In the genomic region with DNA sequence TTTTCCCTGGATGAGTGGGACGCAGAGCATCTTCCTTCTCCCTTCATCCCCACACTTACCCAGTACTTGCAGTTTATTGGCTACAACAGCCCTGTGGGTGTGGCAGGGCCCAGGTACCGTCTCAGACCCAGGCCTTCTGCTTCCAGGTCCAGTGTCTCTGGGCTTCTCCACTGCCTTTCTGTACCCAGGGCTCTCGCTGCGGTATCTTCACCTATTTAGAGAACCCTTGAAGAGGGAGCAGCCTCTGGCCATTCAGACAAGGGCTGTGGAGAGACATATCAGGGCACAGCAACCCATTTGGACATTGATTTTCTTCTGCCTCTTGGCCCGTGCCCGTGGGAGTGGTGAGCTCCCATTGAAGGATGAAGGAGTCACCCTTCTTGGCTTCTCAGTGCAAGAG, we compare ENCODE assay signal across 16 cellular contexts. TPM values are rescaled to one million over a fixed set of nuclear protein-coding genes. Genes with fewer than 3 reads are reported as not detected.
A peak's percentile ranks its signal among the peaks of the same experiment; 100 is the strongest.
DNase-seq lines count a peak whose midpoint lies in the region; FAIRE-seq and TF ChIP-seq lines count a peak whose summit lies in the region.
"Had no signal": no experiment of that assay in that cellular context is flagged by ENCODE, and none has a peak within 500 bp of the region (broad histone marks: within the 10 kb centered on the region; RNA-seq: fewer than 3 reads in every experiment).

No MANE protein-coding gene starts in this region.

- FAIRE-seq in HTR-8/SVneo (lab: Jason Lieb, UNC): peak; percentile 51
- FAIRE-seq: A204.1, D721Med, G401.6, GM12891, GM19239 had no signal

- H3K27me3 Mint-ChIP-seq in chondrocyte (ENCODE audit: low read depth): peaks cover 12% of the 10 kb centered on the region

- H3K4me1 Mint-ChIP-seq in chondrocyte (ENCODE audit: low read depth): peaks cover 4% of the 10 kb centered on the region

- H3K9me3 Mint-ChIP-seq in chondrocyte (ENCODE audit: low read depth): no peaks in the 10 kb centered on the region
- H3K9me3 Mint-ChIP-seq: CD4-positive, alpha-beta T cell had no signal

- DNase-seq in HTR-8/SVneo (ENCODE audit: insufficient read length, low spot score) (no peak), chondrocyte (ENCODE audit: low spot score) (peak; percentile 56), posterior vena cava (ENCODE audit: low spot score) (peak; percentile 67), T1000 (lab: John Stamatoyannopoulos, UW) (no peak), 8988T (no peak)
- DNase-seq in activated CD4-positive, CD25-positive, alpha-beta regulatory T cell treated with anti-CD3 and anti-CD28 coated beads, Interleukin-2, amount 50 U/mL, for 72 hours: no peak
- DNase-seq: ACHN; BE2C; C1 segment of cervical spinal cord; CD4-positive, alpha-beta T cell had no signal

- TF ChIP-seq CTCF in chondrocyte (IDR thresholded peaks at IDR 0.05): no peak

- H3K4me3 Mint-ChIP-seq in chondrocyte (ENCODE audit: unreplicated experiment): no peak overlapping the region
- H3K4me3 Mint-ChIP-seq: CD4-positive, alpha-beta T cell had no signal

- intact Hi-C loops in posterior vena cava (cut with DNase I): no loop called here

- H3K27ac Mint-ChIP-seq in chondrocyte (ENCODE audit: unreplicated experiment): no peak overlapping the region
- H3K27ac Mint-ChIP-seq: CD4-positive, alpha-beta T cell had no signal

- no peaks in the 10 kb centered on the region for H3K36me3 Mint-ChIP-seq in chondrocyte (ENCODE audit: low read depth)

RNA-seq across cellular contexts. Expression of a gene that starts 17.3 kb away (rescaled TPM):
- total RNA-seq in chondrocyte: not detected in 3 replicates
- under 1 TPM in 1 of 2 donors, not detected in 1; 0.24 TPM for total RNA-seq in posterior vena cava
- total RNA-seq: CD4-positive, alpha-beta T cell; H4 had no signal

Comparison
In these comparisons a context has a peak if more than half of its experiments do, and no peak if none do; other contexts are left out.
1. DNase-seq: peak in chondrocyte (single experiment) and posterior vena cava (single experiment); none in HTR-8/SVneo (single experiment), activated CD4-positive, CD25-positive, alpha-beta regulatory T cell treated with anti-CD3 and anti-CD28 coated beads, Interleukin-2, amount 50 U/mL, for 72 hours (single experiment), T1000 (single experiment) and 8988T (single experiment).